In genomic region chr4:13893221-13893620, GRCh38 we compare ENCODE assay signal across 2 cellular contexts.
TF ChIP-seq lines count a peak whose summit lies in the region.

No MANE protein-coding gene starts in this region.

TF ChIP-seq in A549, 52 proteins besides CTCF, POLR2A, EP300 and RAD21:
- no peak for TF ChIP-seq RCOR1 (IDR thresholded peaks at IDR 0.05; ENCODE audit: low read depth, low read length)
- TF ChIP-seq POLR2AphosphoS2 (conservative IDR thresholded peaks at IDR 0.05; ENCODE audit: low read length), result no peak
- TF ChIP-seq ATOH8 (CRISPR knock-in tag; IDR thresholded peaks at IDR 0.05; ENCODE audit: low read depth), result no peak
- TF ChIP-seq HDAC2 (IDR thresholded peaks at IDR 0.05), result no peak
- no peak for TF ChIP-seq KDM5A (IDR thresholded peaks at IDR 0.05)
- TF ChIP-seq RNF2 (IDR thresholded peaks at IDR 0.05; ENCODE audit: borderline replicate concordance, low read depth), result no peak
- TF ChIP-seq REST (IDR thresholded peaks at IDR 0.05), result no peak
- TF ChIP-seq EHMT2 (IDR thresholded peaks at IDR 0.05; ENCODE audit: low read depth), result no peak
- TF ChIP-seq USF2 (IDR thresholded peaks at IDR 0.05), result no peak
- no peak for TF ChIP-seq MYC (IDR thresholded peaks at IDR 0.05; ENCODE audit: borderline replicate concordance, low read length)
- TF ChIP-seq HOXA7 (CRISPR knock-in tag; IDR thresholded peaks at IDR 0.05), result no peak
- TF ChIP-seq MAX (IDR thresholded peaks at IDR 0.05), result no peak

TF ChIP-seq in IMR-90, 13 proteins besides CTCF, POLR2A, EP300 and RAD21:
- TF ChIP-seq NFE2L2 (IDR thresholded peaks at IDR 0.05; ENCODE audit: low read depth, low read length) (no peak), MAZ (IDR thresholded peaks at IDR 0.05; ENCODE audit: borderline replicate concordance, low read depth, low read length) (no peak), BHLHE40 (IDR thresholded peaks at IDR 0.05; ENCODE audit: low read depth, low read length) (no peak), ELK1 (IDR thresholded peaks at IDR 0.05; ENCODE audit: borderline replicate concordance, low read depth, low read length) (no peak), CEBPB (IDR thresholded peaks at IDR 0.05; ENCODE audit: low read depth, low read length) (no peak), SMC3 (IDR thresholded peaks at IDR 0.05; ENCODE audit: low read depth, low read length) (no peak), RCOR1 (IDR thresholded peaks at IDR 0.05; ENCODE audit: insufficient replicate concordance, low read length) (no peak), MXI1 (IDR thresholded peaks at IDR 0.05; ENCODE audit: borderline replicate concordance, low read depth, low read length) (no peak), USF2 (IDR thresholded peaks at IDR 0.05; ENCODE audit: low read depth, low read length) (no peak), FOS (IDR thresholded peaks at IDR 0.05; ENCODE audit: low read depth, low read length) (no peak), MAFK (IDR thresholded peaks at IDR 0.05; ENCODE audit: low read depth, low read length) (no peak), CHD1 (IDR thresholded peaks at IDR 0.05; ENCODE audit: low read depth, low read length) (no peak), RFX5 (IDR thresholded peaks at IDR 0.05; ENCODE audit: low read depth, low read length) (no peak)
